In the genomic region with DNA sequence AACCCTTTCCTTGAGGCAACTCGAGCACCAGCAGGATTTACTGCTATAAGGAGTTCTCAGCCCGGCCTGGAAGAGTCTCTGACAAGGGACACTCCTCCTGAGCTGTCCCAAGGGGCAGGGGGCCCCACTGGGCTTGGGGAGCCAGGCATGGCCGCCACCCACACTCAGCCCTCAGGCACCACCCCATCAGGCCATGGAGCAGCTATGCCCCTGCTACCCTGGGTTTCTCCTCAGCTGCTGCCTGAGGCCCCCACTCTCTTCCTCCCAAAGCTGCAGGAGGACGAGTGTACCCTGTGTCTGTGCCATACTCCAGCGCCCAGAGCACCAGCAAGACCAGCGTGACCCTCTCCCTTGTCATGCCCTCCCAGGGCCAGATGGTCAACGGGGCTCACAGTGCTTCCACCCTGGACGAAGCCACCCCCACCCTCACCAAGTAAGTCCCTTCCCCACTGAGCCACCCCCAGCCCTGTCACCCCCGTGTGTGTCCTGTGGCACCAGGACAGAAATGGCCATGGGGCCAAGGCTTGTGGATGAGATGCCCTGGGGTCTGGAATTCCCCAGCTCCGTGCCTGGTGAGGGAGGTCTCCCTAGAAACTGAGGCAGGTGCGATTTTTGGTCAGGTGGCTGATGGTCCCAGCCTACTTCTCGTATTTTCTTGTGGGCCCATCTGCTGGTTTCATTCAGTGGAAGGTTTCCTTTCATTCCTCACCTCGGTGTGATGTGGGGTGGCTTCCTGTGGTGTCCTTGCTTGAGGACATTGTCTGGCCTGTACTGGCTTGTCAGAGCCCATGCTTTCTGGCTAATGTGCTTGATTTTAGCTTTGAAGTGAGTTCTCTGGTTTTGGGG, we compare ENCODE assay signal across 22 cellular contexts. TPM values are rescaled to one million over a fixed set of nuclear protein-coding genes. Genes with fewer than 3 reads are reported as not detected.
DNase-seq lines count a peak whose midpoint lies in the region; ATAC-seq, FAIRE-seq and TF ChIP-seq lines count a peak whose summit lies in the region.
"Had no signal": no experiment of that assay in that cellular context is flagged by ENCODE, and none has a peak within 500 bp of the region (broad histone marks: within the 10 kb centered on the region; RNA-seq: fewer than 3 reads in every experiment).

No MANE protein-coding gene starts in this region.

- H3K27ac ChIP-seq in KMS-11 = peak overlapping the region; percentile 84
- H3K27ac ChIP-seq in ectodermal cell (ENCODE audit: insufficient read depth, low read depth, low read length, poor library complexity, severe bottlenecking) = peak overlapping the region; percentile 81
- H3K27ac ChIP-seq: prostate gland, vagina had no signal

- H3K4me3 Mint-ChIP-seq in nephron = no peak overlapping the region
- H3K4me3 Mint-ChIP-seq: activated naive CD8-positive, alpha-beta T cell treated with anti-CD3 and anti-CD28 coated beads, Interleukin-2, amount 10 ng/mL, durations not matched to agents 7 days and 5 days; CD8-positive, alpha-beta T cell; natural killer cell treated with Interleukin-12 subunit alpha and Interleukin-12 subunit beta and Interleukin-15 and Interleukin-18, amount 100 ng/mL, for 72 hours had no signal

- H2AFZ ChIP-seq in KMS-11 (ENCODE audit: low read depth) = peak overlapping the region; percentile 16; the same call in 1 of the 2 replicates

- H3K79me2 ChIP-seq in KMS-11 (ENCODE audit: insufficient read depth, low read depth) = 0 out of 2 replicates have a peak, but pooled peaks cover 13% of the 10 kb centered on the region

- no peaks in the 10 kb centered on the region for H4K20me1 ChIP-seq in KMS-11 (ENCODE audit: insufficient read depth)

- no peaks in the 10 kb centered on the region for H3K9me3 Mint-ChIP-seq in nephron
- H3K9me3 Mint-ChIP-seq: activated naive CD8-positive, alpha-beta T cell treated with anti-CD3 and anti-CD28 coated beads, Interleukin-2, amount 10 ng/mL, durations not matched to agents 7 days and 5 days; CD8-positive, alpha-beta T cell; natural killer cell treated with Interleukin-12 subunit alpha and Interleukin-12 subunit beta and Interleukin-15 and Interleukin-18, amount 100 ng/mL, for 72 hours had no signal

- peaks cover 20% of the 10 kb centered on the region for H3K36me3 Mint-ChIP-seq in nephron (ENCODE audit: low read depth)

- TF ChIP-seq CTCF in KMS-11 (conservative IDR thresholded peaks at IDR 0.05; ENCODE audit: low read depth, low read length) = no peak
- no peak for TF ChIP-seq CTCF in nephron (IDR thresholded peaks at IDR 0.05; ENCODE audit: unreplicated experiment in 3 of 3)

- H3K9me3 ChIP-seq in ectodermal cell (ENCODE audit: control insufficient read depth, low read length) = no peaks in the 10 kb centered on the region
- H3K9me3 ChIP-seq: prostate gland, SK-N-SH, vagina had no signal

- no peak overlapping the region for H3K4me3 ChIP-seq in KMS-11 (IDR thresholded peaks at IDR 0.05; ENCODE audit: insufficient read depth, low read depth, low read length)
- H3K4me3 ChIP-seq in ectodermal cell (ENCODE audit: insufficient read depth, low read depth, low read length) = no peak overlapping the region
- H3K4me3 ChIP-seq: prostate gland, vagina had no signal

- H3K36me3 ChIP-seq in KMS-11 (ENCODE audit: insufficient read depth) (no peaks in the 10 kb centered on the region), ectodermal cell (ENCODE audit: control insufficient read depth, insufficient read depth, low read length) (peaks cover 10% of the 10 kb centered on the region)

- H3K4me1 ChIP-seq in KMS-11 (ENCODE audit: low read depth, poor library complexity, severe bottlenecking) (peaks cover 70% of the 10 kb centered on the region), ectodermal cell (ENCODE audit: control insufficient read depth, insufficient read depth, low read length) (peaks cover 23% of the 10 kb centered on the region)
- H3K4me1 ChIP-seq: prostate gland had no signal

- FAIRE-seq in urothelium cell line (lab: Jason Lieb, UNC) = peak; percentile 85
- FAIRE-seq: frontal cortex had no signal

- H3K4me2 ChIP-seq in KMS-11 = peak overlapping the region; percentile 83
- H3K4me2 ChIP-seq: SK-N-SH had no signal

- H3K27me3 Mint-ChIP-seq in nephron (ENCODE audit: low read depth) = no peaks in the 10 kb centered on the region
- H3K27me3 Mint-ChIP-seq: activated naive CD8-positive, alpha-beta T cell treated with anti-CD3 and anti-CD28 coated beads, Interleukin-2, amount 10 ng/mL, durations not matched to agents 7 days and 5 days; natural killer cell treated with Interleukin-12 subunit alpha and Interleukin-12 subunit beta and Interleukin-15 and Interleukin-18, amount 100 ng/mL, for 72 hours had no signal

- WGBS in ectodermal cell, 2 experiments = 76 to 77% methylated on average over 13 of the region's 13 CpGs

- ATAC-seq in GM21423 (IDR thresholded peaks at IDR 0.05; ENCODE audit: unreplicated experiment) = no peak
- ATAC-seq: CD8-positive, alpha-beta T cell; esophagus mucosa had no signal

- peaks cover 9% of the 10 kb centered on the region for H3K4me1 Mint-ChIP-seq in nephron
- H3K4me1 Mint-ChIP-seq: activated naive CD8-positive, alpha-beta T cell treated with anti-CD3 and anti-CD28 coated beads, Interleukin-2, amount 10 ng/mL, durations not matched to agents 7 days and 5 days had no signal

- H3K27me3 ChIP-seq in KMS-11 (ENCODE audit: insufficient read depth, low read depth) (no peaks in the 10 kb centered on the region), ectodermal cell (ENCODE audit: control insufficient read depth, insufficient read depth, low read length, poor library complexity, severe bottlenecking) (no peaks in the 10 kb centered on the region)
- H3K27me3 ChIP-seq: vagina had no signal

- H3K27ac Mint-ChIP-seq in nephron = peak overlapping the region in 2 of 3 experiments; percentile 57 to 90
- H3K27ac Mint-ChIP-seq: activated naive CD8-positive, alpha-beta T cell treated with anti-CD3 and anti-CD28 coated beads, Interleukin-2, amount 10 ng/mL, durations not matched to agents 7 days and 5 days; CD8-positive, alpha-beta T cell; natural killer cell treated with Interleukin-12 subunit alpha and Interleukin-12 subunit beta and Interleukin-15 and Interleukin-18, amount 100 ng/mL, for 72 hours had no signal

- H3K9ac ChIP-seq in KMS-11 = peak overlapping the region; percentile 41; the same call in 1 of the 2 replicates
- H3K9ac ChIP-seq: SK-N-SH had no signal

- DNase-seq in urothelium cell line (ENCODE audit: low spot score) (no peak), foreskin melanocyte (no peak), ureter (ENCODE audit: low spot score) (no peak)
- DNase-seq: activated CD8-positive, alpha-beta memory T cell treated with anti-CD3 and anti-CD28 coated beads, Interleukin-2, amount 50 U/mL, for 48 hours; activated naive CD8-positive, alpha-beta T cell treated with anti-CD3 and anti-CD28 coated beads, Interleukin-2, amount 10 ng/mL, durations not matched to agents 7 days and 5 days; CD8-positive, alpha-beta T cell; DMS53; effector memory CD4-positive, alpha-beta T cell; GF-D8; hypothalamus; SK-N-SH; WERI-Rb-1 had no signal

RNA-seq across cellular contexts. Expression of gene TAB1, which starts 28.4 kb away (rescaled TPM):
- 33.0 TPM for polyA plus RNA-seq in ectodermal cell (2013, experiment 1 of 4)
- 29.7 TPM for polyA plus RNA-seq in ectodermal cell (2013, experiment 2 of 4)
- 22.4 TPM for polyA plus RNA-seq in ectodermal cell (2013, experiment 3 of 4)
- polyA plus RNA-seq in ectodermal cell (2013, experiment 4 of 4) = 27.8 TPM
- 27.5 TPM for total RNA-seq in ureter

RNA-seq across cellular contexts. Expression of gene MGAT3, which starts 28.8 kb away (rescaled TPM):
- 16.2 TPM for polyA plus RNA-seq in ectodermal cell (2013, experiment 1 of 4)
- 17.3 TPM for polyA plus RNA-seq in ectodermal cell (2013, experiment 2 of 4)
- 11.4 TPM for polyA plus RNA-seq in ectodermal cell (2013, experiment 3 of 4)
- polyA plus RNA-seq in ectodermal cell (2013, experiment 4 of 4) = 13.2 TPM
- total RNA-seq in ureter = 12.9 TPM
- total RNA-seq: RPMI7951 had no signal
